1 cellular context compared by ENCODE assay signal in the genomic region with DNA sequence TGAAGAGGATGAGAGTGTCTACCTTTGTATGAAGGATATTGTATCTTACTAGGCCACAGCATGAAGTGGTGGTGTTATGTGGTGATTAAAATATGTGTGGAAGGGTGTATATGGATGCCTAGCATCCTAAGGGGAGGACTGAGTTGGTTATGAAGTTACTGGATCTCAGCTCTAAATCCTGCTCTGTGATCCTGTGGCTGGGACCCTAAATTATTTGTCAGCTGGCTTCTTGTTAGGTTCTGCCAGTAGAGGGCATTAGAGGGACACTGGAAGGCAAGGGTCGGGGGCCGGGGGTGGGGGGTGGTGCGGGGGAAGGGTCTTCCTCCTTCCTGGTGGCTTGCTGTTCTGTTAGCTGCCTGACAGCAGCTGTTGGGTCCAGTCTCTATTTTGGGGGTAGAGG.
TF ChIP-seq lines count a peak whose summit lies in the region.

No MANE protein-coding gene starts in this region.

TF ChIP-seq in WTC11, 78 proteins besides CTCF, POLR2A, EP300 and RAD21 (continued from another document):
- TF ChIP-seq, protein P1, sequence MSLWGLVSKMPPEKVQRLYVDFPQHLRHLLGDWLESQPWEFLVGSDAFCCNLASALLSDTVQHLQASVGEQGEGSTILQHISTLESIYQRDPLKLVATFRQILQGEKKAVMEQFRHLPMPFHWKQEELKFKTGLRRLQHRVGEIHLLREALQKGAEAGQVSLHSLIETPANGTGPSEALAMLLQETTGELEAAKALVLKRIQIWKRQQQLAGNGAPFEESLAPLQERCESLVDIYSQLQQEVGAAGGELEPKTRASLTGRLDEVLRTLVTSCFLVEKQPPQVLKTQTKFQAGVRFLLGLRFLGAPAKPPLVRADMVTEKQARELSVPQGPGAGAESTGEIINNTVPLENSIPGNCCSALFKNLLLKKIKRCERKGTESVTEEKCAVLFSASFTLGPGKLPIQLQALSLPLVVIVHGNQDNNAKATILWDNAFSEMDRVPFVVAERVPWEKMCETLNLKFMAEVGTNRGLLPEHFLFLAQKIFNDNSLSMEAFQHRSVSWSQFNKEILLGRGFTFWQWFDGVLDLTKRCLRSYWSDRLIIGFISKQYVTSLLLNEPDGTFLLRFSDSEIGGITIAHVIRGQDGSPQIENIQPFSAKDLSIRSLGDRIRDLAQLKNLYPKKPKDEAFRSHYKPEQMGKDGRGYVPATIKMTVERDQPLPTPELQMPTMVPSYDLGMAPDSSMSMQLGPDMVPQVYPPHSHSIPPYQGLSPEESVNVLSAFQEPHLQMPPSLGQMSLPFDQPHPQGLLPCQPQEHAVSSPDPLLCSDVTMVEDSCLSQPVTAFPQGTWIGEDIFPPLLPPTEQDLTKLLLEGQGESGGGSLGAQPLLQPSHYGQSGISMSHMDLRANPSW (CRISPR knock-in tag; conservative IDR thresholded peaks at IDR 0.05; ENCODE audit: low read depth) = no peak
- TF ChIP-seq, protein P2, sequence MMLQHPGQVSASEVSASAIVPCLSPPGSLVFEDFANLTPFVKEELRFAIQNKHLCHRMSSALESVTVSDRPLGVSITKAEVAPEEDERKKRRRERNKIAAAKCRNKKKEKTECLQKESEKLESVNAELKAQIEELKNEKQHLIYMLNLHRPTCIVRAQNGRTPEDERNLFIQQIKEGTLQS (CRISPR knock-in tag; conservative IDR thresholded peaks at IDR 0.05) = no peak
